ENCODE assay signal across 1 cellular context in genomic region chr14:75041613-75042012, GRCh38.
TF ChIP-seq lines count a peak whose summit lies in the region.

No MANE protein-coding gene starts in this region.

TF ChIP-seq in HepG2, 621 proteins besides CTCF, POLR2A, EP300 and RAD21 (continues in another document):
- TF ChIP-seq KAT7 (CRISPR knock-in tag; IDR thresholded peaks at IDR 0.05; ENCODE audit: borderline replicate concordance) (0 out of 2 replicates have a peak, but pooled peaks have one; percentile 29), ZSCAN9 (CRISPR knock-in tag; IDR thresholded peaks at IDR 0.05; ENCODE audit: borderline replicate concordance) (0 out of 2 replicates have a peak, but pooled peaks have one; percentile 12), HDAC1 (CRISPR knock-in tag; IDR thresholded peaks at IDR 0.05) (no peak), YEATS4 (CRISPR knock-in tag; IDR thresholded peaks at IDR 0.05; ENCODE audit: borderline replicate concordance) (peak; percentile 27; the same call in 1 of the 2 replicates), THRA (CRISPR knock-in tag; IDR thresholded peaks at IDR 0.05; ENCODE audit: borderline replicate concordance) (no peak; the same call in 1 of the 2 replicates), FOSL2 (CRISPR knock-in tag; IDR thresholded peaks at IDR 0.05) (peak; percentile 58), NONO (IDR thresholded peaks at IDR 0.05) (no peak), NONO (CRISPR knock-in tag; conservative IDR thresholded peaks at IDR 0.05) (no peak), ZNF121 (CRISPR knock-in tag; IDR thresholded peaks at IDR 0.05) (0 out of 2 replicates have a peak, but pooled peaks have one; percentile 7), NR2F6 (IDR thresholded peaks at IDR 0.05) (peak; percentile 15; the same call in 1 of the 2 replicates), NR2F6 (CRISPR knock-in tag; IDR thresholded peaks at IDR 0.05) (peak; percentile 68; the same call in 1 of the 2 replicates), GRHL1 (CRISPR knock-in tag; conservative IDR thresholded peaks at IDR 0.05) (no peak), RXRB (CRISPR knock-in tag; IDR thresholded peaks at IDR 0.05; ENCODE audit: borderline replicate concordance) (peak; percentile 95), HOXA9 (CRISPR knock-in tag; IDR thresholded peaks at IDR 0.05; ENCODE audit: borderline replicate concordance) (no peak), ZNF484 (CRISPR knock-in tag; IDR thresholded peaks at IDR 0.05; ENCODE audit: borderline replicate concordance, low read depth) (no peak), SMAD9 (CRISPR knock-in tag; IDR thresholded peaks at IDR 0.05) (no peak), FOXM1 (CRISPR knock-in tag; IDR thresholded peaks at IDR 0.05) (no peak), ZXDC (CRISPR knock-in tag; IDR thresholded peaks at IDR 0.05) (no peak), ZNF333 (CRISPR knock-in tag; IDR thresholded peaks at IDR 0.05; ENCODE audit: borderline replicate concordance) (no peak), ZNF34 (CRISPR knock-in tag; IDR thresholded peaks at IDR 0.05; ENCODE audit: borderline replicate concordance) (0 out of 2 replicates have a peak, but pooled peaks have one; percentile 52), HNRNPL (IDR thresholded peaks at IDR 0.05; ENCODE audit: low read depth, low read length) (0 out of 2 replicates have a peak, but pooled peaks have one; percentile 45), IKZF5 (CRISPR knock-in tag; IDR thresholded peaks at IDR 0.05) (peak; percentile 31; the same call in 1 of the 2 replicates), DMAP1 (CRISPR knock-in tag; IDR thresholded peaks at IDR 0.05) (0 out of 2 replicates have a peak, but pooled peaks have one; percentile 2), ZNF350 (CRISPR knock-in tag; IDR thresholded peaks at IDR 0.05; ENCODE audit: borderline replicate concordance, low read depth) (no peak), ZNF567 (CRISPR knock-in tag; IDR thresholded peaks at IDR 0.05; ENCODE audit: borderline replicate concordance) (no peak), SIN3A (IDR thresholded peaks at IDR 0.05; ENCODE audit: borderline replicate concordance, low read depth, low read length) (no peak), FOXA3 (CRISPR knock-in tag; IDR thresholded peaks at IDR 0.05) (peak; percentile 52; the same call in 1 of the 2 replicates), MED1 (CRISPR knock-in tag; IDR thresholded peaks at IDR 0.05) (peak; percentile 70), KDM6A (CRISPR knock-in tag; IDR thresholded peaks at IDR 0.05; ENCODE audit: low read depth) (peak; percentile 39; the same call in 1 of the 2 replicates), HOMEZ (CRISPR knock-in tag; IDR thresholded peaks at IDR 0.05; ENCODE audit: low read depth) (peak; percentile 55; the same call in 1 of the 2 replicates), DNMT3B (CRISPR knock-in tag; conservative IDR thresholded peaks at IDR 0.05) (no peak), GABPB1 (CRISPR knock-in tag; IDR thresholded peaks at IDR 0.05) (peak; percentile 50; the same call in 1 of the 2 replicates), ZNF274 (CRISPR knock-in tag; IDR thresholded peaks at IDR 0.05) (no peak), ARID5B (CRISPR knock-in tag; IDR thresholded peaks at IDR 0.05) (peak; percentile 78), MTA1 (CRISPR knock-in tag; IDR thresholded peaks at IDR 0.05; ENCODE audit: borderline replicate concordance) (no peak), PRPF4 (IDR thresholded peaks at IDR 0.05; ENCODE audit: low read depth, low read length, poor library complexity, severe bottlenecking) (no peak), ZNF432 (CRISPR knock-in tag; IDR thresholded peaks at IDR 0.05; ENCODE audit: borderline replicate concordance) (no peak), ZFYVE20 (CRISPR knock-in tag; IDR thresholded peaks at IDR 0.05; ENCODE audit: borderline replicate concordance, low read depth) (no peak), SOX5 (CRISPR knock-in tag; IDR thresholded peaks at IDR 0.05; ENCODE audit: borderline replicate concordance) (peak; percentile 72; the same call in 1 of the 2 replicates), ZNF331 (CRISPR knock-in tag; IDR thresholded peaks at IDR 0.05) (0 out of 2 replicates have a peak, but pooled peaks have one; percentile 22), PATZ1 (CRISPR knock-in tag; IDR thresholded peaks at IDR 0.05) (no peak), RORA (CRISPR knock-in tag; IDR thresholded peaks at IDR 0.05) (no peak), HDAC2 (CRISPR knock-in tag; IDR thresholded peaks at IDR 0.05) (peak; percentile 52; the same call in 1 of the 2 replicates), MIER3 (CRISPR knock-in tag; IDR thresholded peaks at IDR 0.05; ENCODE audit: borderline replicate concordance) (0 out of 2 replicates have a peak, but pooled peaks have one; percentile 11), ETV5 (CRISPR knock-in tag; IDR thresholded peaks at IDR 0.05; ENCODE audit: borderline replicate concordance) (peak; percentile 91), NCOA2 (CRISPR knock-in tag; IDR thresholded peaks at IDR 0.05) (peak; percentile 31; the same call in 1 of the 2 replicates), PAXIP1 (CRISPR knock-in tag; conservative IDR thresholded peaks at IDR 0.05) (peak; percentile 88), ZNF12 (CRISPR knock-in tag; IDR thresholded peaks at IDR 0.05) (0 out of 2 replicates have a peak, but pooled peaks have one; percentile 17)
